Comparison of ENCODE assay signal across 9 cellular contexts in genomic region chr17:78144736-78145641, GRCh38. TPM values are rescaled to one million over a fixed set of nuclear protein-coding genes. Genes with fewer than 3 reads are reported as not detected.
A peak's percentile ranks its signal among the peaks of the same experiment; 100 is the strongest.
DNase-seq lines count a peak whose midpoint lies in the region; TF ChIP-seq lines count a peak whose summit lies in the region.
"Had no signal": no experiment of that assay in that cellular context is flagged by ENCODE, and none has a peak within 500 bp of the region (broad histone marks: within the 10 kb centered on the region; RNA-seq: fewer than 3 reads in every experiment).

No MANE protein-coding gene starts in this region.

- peak overlapping the region in 1 of 2 donors; percentile 66 for H3K9ac ChIP-seq in duodenal mucosa (ENCODE audit: low read depth in 1 of 2, low read length in 2 of 2)

- H3K36me3 ChIP-seq in duodenal mucosa (ENCODE audit: control insufficient read depth in 1 of 2, insufficient read depth in 2 of 2, low read length in 2 of 2), result no peaks in the 10 kb centered on the region
- H3K36me3 ChIP-seq in ovary, result no peaks in the 10 kb centered on the region

- H3K27me3 ChIP-seq in HL-60 (ENCODE audit: insufficient read depth, poor library complexity, severe bottlenecking) (no peaks in the 10 kb centered on the region), duodenal mucosa (ENCODE audit: control insufficient read depth in 1 of 2, insufficient read depth in 2 of 2, low read length in 2 of 2) (no peaks in the 10 kb centered on the region), ovary (no peaks in the 10 kb centered on the region)

- no peak for TF ChIP-seq EP300 in ovary (IDR thresholded peaks at IDR 0.05)

- TF ChIP-seq POLR2A in ovary (IDR thresholded peaks at IDR 0.05), result no peak

- intact Hi-C loops in ovary (cut with DNase I), result no loop called here

- WGBS in ovary, 3 donors, result 22 to 45% (median 27%) methylated on average over 18 of the region's 18 CpGs

- DNase-seq in HL-60 (ENCODE audit: low read depth in 1 of 2, low spot score in 1 of 2) (no peak), ovary (peak; percentile 56 to 87 (median 80)), DMS79 (lab: John Stamatoyannopoulos, UW) (no peak), DMS153 (lab: John Stamatoyannopoulos, UW) (no peak), NCI-H2029 (lab: John Stamatoyannopoulos, UW) (no peak)
- DNase-seq: cortex of kidney; DND-41; naive thymus-derived CD4-positive, alpha-beta T cell had no signal

- TF ChIP-seq CTCF in HL-60 (IDR thresholded peaks at IDR 0.05; ENCODE audit: insufficient read depth, low read length) (no peak), ovary (IDR thresholded peaks at IDR 0.05) (no peak)

- H3K9me3 ChIP-seq in duodenal mucosa (ENCODE audit: control insufficient read depth in 1 of 2, low read length in 2 of 2) (no peaks in the 10 kb centered on the region), ovary (no peaks in the 10 kb centered on the region)

- no peak overlapping the region for H3K4me3 ChIP-seq in HL-60 (replicated peaks; ENCODE audit: insufficient read depth, low read length)
- H3K4me3 ChIP-seq in duodenal mucosa (ENCODE audit: low read depth in 1 of 2, low read length in 2 of 2), result peak overlapping the region; percentile 19 to 40
- H3K4me3 ChIP-seq in ovary, result no peak overlapping the region

- H3K27ac ChIP-seq in HL-60 (replicated peaks), result peak overlapping the region; percentile 52
- peak overlapping the region; percentile 60 for H3K27ac ChIP-seq in duodenal mucosa (ENCODE audit: low read depth, low read length)
- H3K27ac ChIP-seq in ovary, result peak overlapping the region; percentile 40 to 52

- H3K4me1 ChIP-seq in duodenal mucosa (ENCODE audit: control insufficient read depth in 1 of 2, insufficient read depth in 2 of 2, low read length in 2 of 2), result peaks cover 56 to 77% of the 10 kb centered on the region in 2 donors
- peaks cover 21% of the 10 kb centered on the region for H3K4me1 ChIP-seq in ovary (ENCODE audit: insufficient read depth)

RNA-seq across cellular contexts. Expression of gene C17orf99, which starts 1.2 kb away (rescaled TPM):
- 1 to 10 TPM in 1 of 7 donors, under 1 TPM in 1, not detected in 5; 0.10 to 1.8 TPM for total RNA-seq in ovary
- polyA plus RNA-seq in ovary, result under 1 TPM in 1 of 2 donors, not detected in 1; 0.11 TPM
- polyA plus RNA-seq: naive thymus-derived CD4-positive, alpha-beta T cell had no signal

RNA-seq across cellular contexts. Expression of gene TMC8, which starts 14.4 kb away (rescaled TPM):
- 1 to 10 TPM; 1.1 to 4.2 (median 2.4) TPM for total RNA-seq in ovary
- polyA plus RNA-seq in ovary, result 1 to 10 TPM in 1 of 2 donors, under 1 TPM in 1; 0.94 to 2.9 TPM

RNA-seq across cellular contexts. Expression of gene TMC6, which starts 16.4 kb away (rescaled TPM):
- 10 to 100 TPM in 4 of 7 donors, 1 to 10 TPM in 3; 7.2 to 26.8 (median 17.4) TPM for total RNA-seq in ovary
- polyA plus RNA-seq in ovary, result 1 to 10 TPM; 1.2 to 7.2 TPM

RNA-seq across cellular contexts. Expression of gene SYNGR2, which starts 23.4 kb away (rescaled TPM):
- total RNA-seq in ovary, result 10 to 100 TPM; 25.2 to 88.7 (median 45.8) TPM
- polyA plus RNA-seq in ovary, result 10 to 100 TPM; 11.9 to 51.5 TPM

RNA-seq across cellular contexts. Expression of gene TK1, which starts 41.9 kb away (rescaled TPM):
- 1 to 10 TPM in 4 of 7 donors, under 1 TPM in 3; 0.35 to 4.9 (median 1.4) TPM for total RNA-seq in ovary
- polyA plus RNA-seq in ovary, result 1 to 10 TPM in 1 of 2 donors, under 1 TPM in 1; 0.65 to 1.4 TPM

Comparison
In these comparisons a context has a peak if more than half of its experiments do, and no peak if none do; other contexts are left out.
1. DNase-seq: peak in ovary (5 of 5); none in HL-60 (0 of 2), DMS79 (single experiment), DMS153 (single experiment) and NCI-H2029 (single experiment).
2. H3K4me3 ChIP-seq: peak in duodenal mucosa (2 of 2); none in HL-60 (single experiment) and ovary (single experiment).
3. Peak in every context shown above with its lines, with median percentiles within 50 percentile points of each other: H3K27ac ChIP-seq.